8 cellular contexts compared by ENCODE assay signal in the genomic region with DNA sequence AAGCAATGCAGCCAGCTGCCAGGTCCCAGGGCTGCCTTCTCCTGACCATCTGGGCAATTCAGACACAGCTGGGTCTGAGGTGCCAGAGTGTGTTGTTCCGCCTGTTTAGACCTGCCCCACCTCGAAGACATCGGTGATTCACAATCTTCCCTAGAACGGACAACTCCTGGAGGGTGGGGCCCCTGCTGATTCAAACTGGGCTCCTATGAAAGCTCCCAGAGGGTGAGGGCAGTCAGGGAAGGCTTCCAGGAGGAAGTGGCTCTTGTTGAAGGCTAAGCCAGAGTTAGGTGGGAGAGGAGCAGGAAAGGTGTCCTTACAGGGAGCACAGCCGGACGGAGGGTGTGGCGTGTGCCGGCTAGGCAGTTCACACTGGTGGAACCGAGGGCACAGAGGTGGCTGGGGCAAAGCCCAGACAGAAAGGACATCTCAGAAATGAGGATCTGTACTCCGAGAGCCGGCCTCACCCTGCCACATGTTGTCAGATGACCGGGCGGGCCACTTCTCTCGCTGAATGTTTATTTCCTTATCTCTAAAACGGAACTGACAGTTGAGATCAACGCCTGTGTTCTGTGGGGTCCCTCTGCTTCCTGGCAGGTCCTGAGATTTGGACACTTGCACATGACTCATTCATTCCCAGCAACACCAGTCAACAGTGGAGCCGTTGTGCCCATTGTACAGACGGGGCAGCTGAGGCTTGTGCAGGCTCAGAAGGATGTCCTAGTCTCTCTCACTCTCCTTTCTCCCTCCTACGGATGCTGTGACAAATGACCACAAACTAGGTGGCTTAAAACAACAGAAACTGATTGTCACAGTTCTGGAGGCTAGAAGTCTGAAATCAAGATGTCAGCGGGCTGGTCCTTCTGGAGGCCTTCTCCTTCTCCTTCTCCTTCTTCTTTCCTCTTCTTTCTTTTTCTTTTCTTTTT. TPM values are rescaled to one million over a fixed set of nuclear protein-coding genes. Genes with fewer than 3 reads are reported as not detected.
DNase-seq lines count a peak whose midpoint lies in the region; ATAC-seq and TF ChIP-seq lines count a peak whose summit lies in the region.

No MANE protein-coding gene starts in this region.

- peak; percentile 13 to 66 for ATAC-seq in activated CD4-positive, CD25-positive, alpha-beta regulatory T cell treated with anti-CD3 and anti-CD28 coated beads, Interleukin-2, amount 50 U/mL, for 24 hours
- ATAC-seq in stimulated activated naive B cell treated with anti-CD40 and anti-IgM and Interleukin-4, amounts not matched to agents 10 μg/mL and 1 μg/mL and 100 μg/mL, for 72 hours (replicated peaks): peak; percentile 77 to 78

- H3K27ac Mint-ChIP-seq in glutamatergic neuron (ENCODE audit: unreplicated experiment): peak overlapping the region; percentile 62
- H3K27ac Mint-ChIP-seq in stimulated activated naive B cell treated with anti-CD40 and anti-IgM and Interleukin-4, amounts not matched to agents 10 μg/mL and 1 μg/mL and 100 μg/mL, for 72 hours: peak overlapping the region; percentile 84

- peaks cover 9% of the 10 kb centered on the region for H3K9me3 Mint-ChIP-seq in glutamatergic neuron (ENCODE audit: unreplicated experiment)
- no peaks in the 10 kb centered on the region for H3K9me3 Mint-ChIP-seq in stimulated activated naive B cell treated with anti-CD40 and anti-IgM and Interleukin-4, amounts not matched to agents 10 μg/mL and 1 μg/mL and 100 μg/mL, for 72 hours

- no peak overlapping the region for H3K4me3 Mint-ChIP-seq in glutamatergic neuron (ENCODE audit: unreplicated experiment)
- peak overlapping the region; percentile 60 to 76 for H3K4me3 Mint-ChIP-seq in stimulated activated naive B cell treated with anti-CD40 and anti-IgM and Interleukin-4, amounts not matched to agents 10 μg/mL and 1 μg/mL and 100 μg/mL, for 72 hours

- H3K4me1 Mint-ChIP-seq in glutamatergic neuron (ENCODE audit: low read depth, unreplicated experiment): peaks cover 24% of the 10 kb centered on the region
- peaks cover 31 to 60% of the 10 kb centered on the region in 2 donors for H3K4me1 Mint-ChIP-seq in stimulated activated naive B cell treated with anti-CD40 and anti-IgM and Interleukin-4, amounts not matched to agents 10 μg/mL and 1 μg/mL and 100 μg/mL, for 72 hours

- H3K27me3 Mint-ChIP-seq in glutamatergic neuron (ENCODE audit: unreplicated experiment): peaks cover 10% of the 10 kb centered on the region
- peaks cover 5 to 12% of the 10 kb centered on the region in 2 donors for H3K27me3 Mint-ChIP-seq in stimulated activated naive B cell treated with anti-CD40 and anti-IgM and Interleukin-4, amounts not matched to agents 10 μg/mL and 1 μg/mL and 100 μg/mL, for 72 hours

- DNase-seq in activated CD4-positive, CD25-positive, alpha-beta regulatory T cell (lab: John Stamatoyannopoulos, UW): no peak
- DNase-seq in OCI-M1 (lab: John Stamatoyannopoulos, UW): peak; percentile 93
- no peak for DNase-seq in glutamatergic neuron
- peak; percentile 44 for DNase-seq in stimulated activated naive B cell treated with anti-CD40 and anti-IgM and Interleukin-4, amounts not matched to agents 10 μg/mL and 1 μg/mL and 100 μg/mL, for 72 hours
- no peak for DNase-seq in NCI-H526 treated with DMSO at 0.1 percent for 48 hours (lab: John Stamatoyannopoulos, UW)
- no peak for DNase-seq in dedifferentiated amniotic fluid mesenchymal stem cell (ENCODE audit: extremely low spot score)
- DNase-seq in cerebellum (ENCODE audit: low spot score): no peak

- TF ChIP-seq CTCF in glutamatergic neuron (IDR thresholded peaks at IDR 0.05; ENCODE audit: partially characterized antibody, unreplicated experiment): no peak

- H3K36me3 Mint-ChIP-seq in glutamatergic neuron (ENCODE audit: unreplicated experiment): no peaks in the 10 kb centered on the region
- H3K36me3 Mint-ChIP-seq in stimulated activated naive B cell treated with anti-CD40 and anti-IgM and Interleukin-4, amounts not matched to agents 10 μg/mL and 1 μg/mL and 100 μg/mL, for 72 hours: no peaks in the 10 kb centered on the region

RNA-seq across cellular contexts. Expression of a gene that starts 26.9 kb away (rescaled TPM):
- total RNA-seq in glutamatergic neuron (ENCODE audit: unreplicated experiment) (29.2 TPM), cerebellum (29.1 TPM)

RNA-seq across cellular contexts. Expression of a gene that starts 54.6 kb away (rescaled TPM):
- total RNA-seq in glutamatergic neuron (ENCODE audit: unreplicated experiment): 491 TPM
- total RNA-seq in cerebellum: 130 TPM

Comparison
In these comparisons a context has a peak if more than half of its experiments do, and no peak if none do; other contexts are left out.
1. DNase-seq: peak in OCI-M1 (single experiment) and stimulated activated naive B cell treated with anti-CD40 and anti-IgM and Interleukin-4, amounts not matched to agents 10 μg/mL and 1 μg/mL and 100 μg/mL, for 72 hours (single experiment); none in activated CD4-positive, CD25-positive, alpha-beta regulatory T cell (0 of 4), glutamatergic neuron (single experiment), NCI-H526 treated with DMSO at 0.1 percent for 48 hours (single experiment), dedifferentiated amniotic fluid mesenchymal stem cell (single experiment) and cerebellum (single experiment).